ENCODE assay signal across 28 cellular contexts in genomic region chr4:160495356-160495755, GRCh38.
"Had no signal": no experiment of that assay in that cellular context is flagged by ENCODE, and none has a peak within 500 bp of the region (broad histone marks: within the 10 kb centered on the region; RNA-seq: fewer than 3 reads in every experiment).

No MANE protein-coding gene starts in this region.

- DNase-seq: activated CD4-positive, alpha-beta memory T cell treated with anti-CD3 and anti-CD28 coated beads for 36 hours; activated CD4-positive, alpha-beta T cell treated with anti-CD3 and anti-CD28 coated beads for 36 hours; activated CD4-positive, alpha-beta T cell treated with anti-CD3 and anti-CD28 coated beads, Interleukin-2, amount 10 ng/mL, durations not matched to agents 24 days and 14 days; activated CD4-positive, CD25-positive, alpha-beta regulatory T cell; activated CD4-positive, CD25-positive, alpha-beta regulatory T cell treated with anti-CD3 and anti-CD28 coated beads, Interleukin-2, amount 50 U/mL, for 72 hours; activated CD8-positive, alpha-beta memory T cell treated with anti-CD3 and anti-CD28 coated beads, Interleukin-2, amount 10 ng/mL, durations not matched to agents 7 days and 5 days; activated CD8-positive, alpha-beta memory T cell treated with anti-CD3 and anti-CD28 coated beads, Interleukin-2, amount 50 U/mL, for 4 hours; activated CD8-positive, alpha-beta T cell treated with anti-CD3 and anti-CD28 coated beads, Interleukin-2, amount 10 ng/mL, durations not matched to agents 7 days and 5 days; activated effector memory CD4-positive, alpha-beta T cell treated with anti-CD3 and anti-CD28 coated beads, Interleukin-2, amount 50 U/mL, for 16 hours; activated naive CD4-positive, alpha-beta T cell treated with anti-CD3 and anti-CD28 coated beads for 36 hours; activated naive CD8-positive, alpha-beta T cell treated with anti-CD3 and anti-CD28 coated beads for 36 hours; activated naive CD8-positive, alpha-beta T cell treated with anti-CD3 and anti-CD28 coated beads, Interleukin-2, amount 50 U/mL, for 24 hours; activated T-cell treated with anti-CD3 and anti-CD28 coated beads, Interleukin-2, amount 50 U/mL, for 1 hour; activated T-cell treated with anti-CD3 and anti-CD28 coated beads, Interleukin-2, amount 50 U/mL, for 48 hours; adrenal gland; dorsolateral prefrontal cortex; effector memory CD4-positive, alpha-beta T cell; endodermal cell; foreskin fibroblast; heart left ventricle; T-helper 1 cell; T-helper 17 cell; T1000; WERI-Rb-1 had no signal

- H3K27ac ChIP-seq: adrenal gland, ascending aorta, breast epithelium, coronary artery, dorsolateral prefrontal cortex, WERI-Rb-1 had no signal

- H3K4me1 ChIP-seq: adrenal gland, ascending aorta, breast epithelium had no signal

- H3K27me3 ChIP-seq: adrenal gland, ascending aorta, breast epithelium, dorsolateral prefrontal cortex, heart left ventricle had no signal

- H3K36me3 ChIP-seq: adrenal gland, ascending aorta, breast epithelium, heart left ventricle, WERI-Rb-1 had no signal

- H3K4me3 ChIP-seq: adrenal gland, ascending aorta, breast epithelium, coronary artery, dorsolateral prefrontal cortex, heart left ventricle had no signal

- ATAC-seq: activated CD4-positive, alpha-beta T cell treated with anti-CD3 and anti-CD28 coated beads for 36 hours; activated CD8-positive, alpha-beta memory T cell treated with anti-CD3 and anti-CD28 coated beads, Interleukin-2, amount 10 ng/mL, durations not matched to agents 7 days and 5 days; activated CD8-positive, alpha-beta T cell treated with anti-CD3 and anti-CD28 coated beads, Interleukin-2, amount 10 ng/mL, durations not matched to agents 7 days and 5 days; activated naive CD8-positive, alpha-beta T cell treated with anti-CD3 and anti-CD28 coated beads, Interleukin-2, amount 50 U/mL, for 24 hours; esophagus mucosa; heart left ventricle; T-helper 17 cell had no signal

- H3K9me3 ChIP-seq: adrenal gland, ascending aorta had no signal
